In genomic region chr16:78789556-78789955, GRCh38 we compare ENCODE assay signal across 15 cellular contexts.
DNase-seq lines count a peak whose midpoint lies in the region; ATAC-seq and TF ChIP-seq lines count a peak whose summit lies in the region.
"Had no signal": no experiment of that assay in that cellular context is flagged by ENCODE, and none has a peak within 500 bp of the region (broad histone marks: within the 10 kb centered on the region; RNA-seq: fewer than 3 reads in every experiment).

No MANE protein-coding gene starts in this region.

- no peaks in the 10 kb centered on the region for H3K36me3 ChIP-seq in MG63
- no peaks in the 10 kb centered on the region for H3K36me3 ChIP-seq in prostate gland
- H3K36me3 ChIP-seq: BE2C, HAP-1 had no signal

- H3K9me3 ChIP-seq in MG63 (no peaks in the 10 kb centered on the region), prostate gland (no peaks in the 10 kb centered on the region)
- H3K9me3 ChIP-seq: A549, BE2C, HAP-1 had no signal

- no peak for ATAC-seq in activated CD8-positive, alpha-beta memory T cell treated with anti-CD3 and anti-CD28 coated beads, Interleukin-2, amount 10 ng/mL, durations not matched to agents 7 days and 5 days
- ATAC-seq: A549; CD8-positive, alpha-beta T cell had no signal

- no peaks in the 10 kb centered on the region for H3K27me3 ChIP-seq in MG63
- H3K27me3 ChIP-seq in prostate gland (replicated peaks; ENCODE audit: insufficient read depth) = no peaks in the 10 kb centered on the region
- H3K27me3 ChIP-seq: BE2C had no signal

- H3K4me1 ChIP-seq in prostate gland (replicated peaks) = no peaks in the 10 kb centered on the region
- H3K4me1 ChIP-seq: A549, BE2C, HAP-1 had no signal

- CTCF ChIA-PET in activated CD4-positive, alpha-beta memory T cell treated with anti-CD3 and anti-CD28 coated beads for 36 hours (lab: Charles Lee) = interaction anchor here (1.1 to 1.5 kb wide), 4 partner anchors 9 to 103 kb away, joined by 3 to 6 read pairs (median 4); no protein-coding TSS in a partner anchor
- CTCF ChIA-PET in activated CD8-positive, alpha-beta memory T cell treated with anti-CD3 and anti-CD28 coated beads, Interleukin-2, amount 10 ng/mL, durations not matched to agents 7 days and 5 days (lab: Charles Lee) = interaction anchor here (3.0 kb wide), 1 partner anchor 11 kb away, joined by 11 read pairs; no protein-coding TSS in a partner anchor

- no peaks in the 10 kb centered on the region for H3K9me3 Mint-ChIP-seq in activated CD4-positive, alpha-beta memory T cell treated with anti-CD3 and anti-CD28 coated beads for 36 hours
- no peaks in the 10 kb centered on the region for H3K9me3 Mint-ChIP-seq in activated CD8-positive, alpha-beta memory T cell treated with anti-CD3 and anti-CD28 coated beads, Interleukin-2, amount 10 ng/mL, durations not matched to agents 7 days and 5 days (ENCODE audit: low read depth)
- H3K9me3 Mint-ChIP-seq: CD8-positive, alpha-beta T cell had no signal

- WGBS in prostate gland = 37% methylated on average over 2 of the region's 2 CpGs

- peaks cover 73% of the 10 kb centered on the region for H3K4me1 Mint-ChIP-seq in activated CD4-positive, alpha-beta memory T cell treated with anti-CD3 and anti-CD28 coated beads for 36 hours (ENCODE audit: low read depth)
- H3K4me1 Mint-ChIP-seq in activated CD8-positive, alpha-beta memory T cell treated with anti-CD3 and anti-CD28 coated beads, Interleukin-2, amount 10 ng/mL, durations not matched to agents 7 days and 5 days = peaks cover 41% of the 10 kb centered on the region

- H3K4me3 Mint-ChIP-seq in activated CD4-positive, alpha-beta memory T cell treated with anti-CD3 and anti-CD28 coated beads for 36 hours = no peak overlapping the region
- H3K4me3 Mint-ChIP-seq in activated CD8-positive, alpha-beta memory T cell treated with anti-CD3 and anti-CD28 coated beads, Interleukin-2, amount 10 ng/mL, durations not matched to agents 7 days and 5 days = no peak overlapping the region
- H3K4me3 Mint-ChIP-seq: CD8-positive, alpha-beta T cell had no signal

- intact Hi-C loops in activated CD4-positive, alpha-beta memory T cell treated with anti-CD3 and anti-CD28 coated beads for 36 hours (cut with micrococcal nuclease) = no loop called here
- intact Hi-C loops in prostate gland (cut with DNase I) = no loop called here

- no peak overlapping the region for H3K27ac ChIP-seq in prostate gland
- H3K27ac ChIP-seq: A549, C4-2B had no signal

- TF ChIP-seq POLR2A in prostate gland (IDR thresholded peaks at IDR 0.05) = no peak

- POLR2A ChIA-PET in activated CD4-positive, alpha-beta memory T cell treated with anti-CD3 and anti-CD28 coated beads for 36 hours (lab: Charles Lee) = interaction anchor here (0.6 to 6.6 kb wide), 7 partner anchors 10 to 811 kb away, joined by 3 to 84 read pairs (median 5); partner anchors contain the start of gene MAF

- no peak overlapping the region for H3K4me3 ChIP-seq in MG63
- H3K4me3 ChIP-seq in fibroblast of villous mesenchyme (ENCODE audit: low read depth, low read length) = no peak overlapping the region
- no peak overlapping the region for H3K4me3 ChIP-seq in prostate gland
- H3K4me3 ChIP-seq: A549, HAP-1 had no signal

- TF ChIP-seq CTCF in fibroblast of villous mesenchyme (IDR thresholded peaks at IDR 0.05; ENCODE audit: insufficient read depth, low read depth, low read length) (no peak), prostate gland (IDR thresholded peaks at IDR 0.05) (no peak)

- peak overlapping the region; percentile 99 for H3K27ac Mint-ChIP-seq in activated CD4-positive, alpha-beta memory T cell treated with anti-CD3 and anti-CD28 coated beads for 36 hours
- no peak overlapping the region for H3K27ac Mint-ChIP-seq in activated CD8-positive, alpha-beta memory T cell treated with anti-CD3 and anti-CD28 coated beads, Interleukin-2, amount 10 ng/mL, durations not matched to agents 7 days and 5 days
- H3K27ac Mint-ChIP-seq: CD8-positive, alpha-beta T cell had no signal

- DNase-seq in MG63 (peak; percentile 16), NCI-H1694 (lab: John Stamatoyannopoulos, UW) (peak; percentile 4), fibroblast of villous mesenchyme (ENCODE audit: low read depth) (peak; percentile 21), NCI-H526 (lab: John Stamatoyannopoulos, UW) (no peak), prostate gland (ENCODE audit: low spot score) (no peak)
- DNase-seq in activated CD4-positive, alpha-beta memory T cell treated with anti-CD3 and anti-CD28 coated beads for 36 hours = no peak
- DNase-seq in activated CD8-positive, alpha-beta memory T cell treated with anti-CD3 and anti-CD28 coated beads, Interleukin-2, amount 10 ng/mL, durations not matched to agents 7 days and 5 days = no peak
- DNase-seq: BE2C; CD8-positive, alpha-beta T cell; COR-L47; DMS53; GF-D8 had no signal

- H3K27me3 Mint-ChIP-seq in activated CD4-positive, alpha-beta memory T cell treated with anti-CD3 and anti-CD28 coated beads for 36 hours = no peaks in the 10 kb centered on the region
- no peaks in the 10 kb centered on the region for H3K27me3 Mint-ChIP-seq in activated CD8-positive, alpha-beta memory T cell treated with anti-CD3 and anti-CD28 coated beads, Interleukin-2, amount 10 ng/mL, durations not matched to agents 7 days and 5 days

- peaks cover 2% of the 10 kb centered on the region for H3K36me3 Mint-ChIP-seq in activated CD4-positive, alpha-beta memory T cell treated with anti-CD3 and anti-CD28 coated beads for 36 hours
- peaks cover 4% of the 10 kb centered on the region for H3K36me3 Mint-ChIP-seq in activated CD8-positive, alpha-beta memory T cell treated with anti-CD3 and anti-CD28 coated beads, Interleukin-2, amount 10 ng/mL, durations not matched to agents 7 days and 5 days
- H3K36me3 Mint-ChIP-seq: CD8-positive, alpha-beta T cell had no signal

Comparison
In these comparisons a context has a peak if more than half of its experiments do, and no peak if none do; other contexts are left out.
1. DNase-seq: peak in MG63 (single experiment), NCI-H1694 (single experiment) and fibroblast of villous mesenchyme (single experiment); none in activated CD4-positive, alpha-beta memory T cell treated with anti-CD3 and anti-CD28 coated beads for 36 hours (single experiment), activated CD8-positive, alpha-beta memory T cell treated with anti-CD3 and anti-CD28 coated beads, Interleukin-2, amount 10 ng/mL, durations not matched to agents 7 days and 5 days (single experiment), NCI-H526 (0 of 2) and prostate gland (single experiment).